Comparison of ENCODE assay signal across 8 cellular contexts in the genomic region with DNA sequence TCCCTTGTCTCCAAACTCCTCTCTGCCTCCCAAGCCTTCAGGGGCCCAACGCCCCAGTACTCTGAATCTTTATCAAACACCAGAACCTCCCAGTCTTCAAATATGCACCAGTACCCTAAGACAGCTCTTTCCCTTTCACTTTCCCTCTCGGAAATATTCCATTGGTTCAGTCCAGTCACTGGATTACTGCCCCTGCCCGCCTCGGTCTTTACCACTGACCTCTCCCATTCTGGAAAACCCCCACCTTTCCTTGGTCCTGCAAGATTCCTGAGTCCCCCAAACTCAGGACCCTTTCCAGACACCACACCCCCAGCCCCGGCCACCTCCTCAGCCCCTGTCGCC. TPM values are rescaled to one million over a fixed set of nuclear protein-coding genes. Genes with fewer than 3 reads are reported as not detected.
A peak's percentile ranks its signal among the peaks of the same experiment; 100 is the strongest.
DNase-seq lines count a peak whose midpoint lies in the region; ATAC-seq lines count a peak whose summit lies in the region.

No MANE protein-coding gene starts in this region.

- peaks cover 55% of the 10 kb centered on the region for H3K4me1 Mint-ChIP-seq in activated CD4-positive, alpha-beta T cell treated with anti-CD3 and anti-CD28 coated beads, Interleukin-2, amount 10 ng/mL, durations not matched to agents 7 days and 5 days
- peaks cover 59% of the 10 kb centered on the region for H3K4me1 Mint-ChIP-seq in activated naive CD4-positive, alpha-beta T cell treated with anti-CD3 and anti-CD28 coated beads, Interleukin-2, amount 10 ng/mL, durations not matched to agents 7 days and 5 days

- H3K27me3 Mint-ChIP-seq in activated CD4-positive, alpha-beta T cell treated with anti-CD3 and anti-CD28 coated beads, Interleukin-2, amount 10 ng/mL, durations not matched to agents 7 days and 5 days = no peaks in the 10 kb centered on the region
- H3K27me3 Mint-ChIP-seq in activated naive CD4-positive, alpha-beta T cell treated with anti-CD3 and anti-CD28 coated beads, Interleukin-2, amount 10 ng/mL, durations not matched to agents 7 days and 5 days = no peaks in the 10 kb centered on the region

- H3K27ac Mint-ChIP-seq in activated CD4-positive, alpha-beta T cell treated with anti-CD3 and anti-CD28 coated beads, Interleukin-2, amount 10 ng/mL, durations not matched to agents 7 days and 5 days = peak overlapping the region; percentile 97
- H3K27ac Mint-ChIP-seq in activated naive CD4-positive, alpha-beta T cell treated with anti-CD3 and anti-CD28 coated beads, Interleukin-2, amount 10 ng/mL, durations not matched to agents 7 days and 5 days = peak overlapping the region; percentile 97

- POLR2A ChIA-PET in activated CD4-positive, alpha-beta T cell treated with anti-CD3 and anti-CD28 coated beads, Interleukin-2, amount 10 ng/mL, durations not matched to agents 7 days and 5 days (lab: Charles Lee) = no interaction called here

- intact Hi-C loops in left ventricle myocardium superior (cut with micrococcal nuclease) = no loop called here

- H3K9me3 Mint-ChIP-seq in activated CD4-positive, alpha-beta T cell treated with anti-CD3 and anti-CD28 coated beads, Interleukin-2, amount 10 ng/mL, durations not matched to agents 7 days and 5 days = peaks cover 8% of the 10 kb centered on the region
- H3K9me3 Mint-ChIP-seq in activated naive CD4-positive, alpha-beta T cell treated with anti-CD3 and anti-CD28 coated beads, Interleukin-2, amount 10 ng/mL, durations not matched to agents 7 days and 5 days = no peaks in the 10 kb centered on the region

- peak overlapping the region; percentile 94 for H3K4me3 Mint-ChIP-seq in activated CD4-positive, alpha-beta T cell treated with anti-CD3 and anti-CD28 coated beads, Interleukin-2, amount 10 ng/mL, durations not matched to agents 7 days and 5 days
- H3K4me3 Mint-ChIP-seq in activated naive CD4-positive, alpha-beta T cell treated with anti-CD3 and anti-CD28 coated beads, Interleukin-2, amount 10 ng/mL, durations not matched to agents 7 days and 5 days = peak overlapping the region; percentile 98

- peak; percentile 26 for DNase-seq in activated CD4-positive, alpha-beta T cell treated with anti-CD3 and anti-CD28 coated beads, Interleukin-2, amount 10 ng/mL, durations not matched to agents 7 days and 5 days
- DNase-seq in activated CD4-positive, alpha-beta T cell treated with anti-CD3 and anti-CD28 coated beads, Interleukin-2, amount 50 U/mL, for 4 hours = no peak
- peak; percentile 44 for DNase-seq in activated naive CD4-positive, alpha-beta T cell treated with anti-CD3 and anti-CD28 coated beads, Interleukin-2, amount 10 ng/mL, durations not matched to agents 7 days and 5 days
- no peak for DNase-seq in left ventricle myocardium superior
- peak; percentile 54 for DNase-seq in renal cortical epithelial cell (ENCODE audit: low read depth)
- DNase-seq in RPMI8226 = no peak
- DNase-seq in occipital lobe (lab: John Stamatoyannopoulos, UW) = no peak

- ATAC-seq in left ventricle myocardium superior (peak; percentile 21), GM21381 (IDR thresholded peaks at IDR 0.05; ENCODE audit: unreplicated experiment) (no peak)

- H3K36me3 Mint-ChIP-seq in activated CD4-positive, alpha-beta T cell treated with anti-CD3 and anti-CD28 coated beads, Interleukin-2, amount 10 ng/mL, durations not matched to agents 7 days and 5 days (ENCODE audit: low read depth) = peaks cover 32% of the 10 kb centered on the region
- H3K36me3 Mint-ChIP-seq in activated naive CD4-positive, alpha-beta T cell treated with anti-CD3 and anti-CD28 coated beads, Interleukin-2, amount 10 ng/mL, durations not matched to agents 7 days and 5 days = peaks cover 43% of the 10 kb centered on the region

- CTCF ChIA-PET in activated CD4-positive, alpha-beta T cell treated with anti-CD3 and anti-CD28 coated beads, Interleukin-2, amount 10 ng/mL, durations not matched to agents 7 days and 5 days (lab: Charles Lee) = interaction anchor here (1.6 kb wide), 1 partner anchor 9 kb away, joined by 5 read pairs; no protein-coding TSS in a partner anchor
- CTCF ChIA-PET in activated naive CD4-positive, alpha-beta T cell treated with anti-CD3 and anti-CD28 coated beads, Interleukin-2, amount 10 ng/mL, durations not matched to agents 7 days and 5 days (lab: Charles Lee) = interaction anchor here (1.3 kb wide), 1 partner anchor 11 kb away, joined by 3 read pairs; no protein-coding TSS in a partner anchor

RNA-seq across cellular contexts. Expression of a gene that starts 0.7 kb away (rescaled TPM):
- 10 to 100 TPM; 21.9 to 32.7 TPM for total RNA-seq in activated CD4-positive, alpha-beta T cell treated with anti-CD3 and anti-CD28 coated beads, Interleukin-2, amount 10 ng/mL, durations not matched to agents 7 days and 5 days
- total RNA-seq in left ventricle myocardium superior (32.9 TPM), renal cortical epithelial cell (124 and 165 TPM in 2 replicates), occipital lobe (56.3 TPM)

RNA-seq across cellular contexts. Expression of a gene that starts 37.1 kb away (rescaled TPM):
- 100 to 1,000 TPM; 184 to 208 TPM for total RNA-seq in activated CD4-positive, alpha-beta T cell treated with anti-CD3 and anti-CD28 coated beads, Interleukin-2, amount 10 ng/mL, durations not matched to agents 7 days and 5 days
- total RNA-seq in left ventricle myocardium superior (515 TPM), renal cortical epithelial cell (517 and 628 TPM in 2 replicates), occipital lobe (209 TPM)

Comparison
In these comparisons a context has a peak if more than half of its experiments do, and no peak if none do; other contexts are left out.
1. DNase-seq: peak in activated CD4-positive, alpha-beta T cell treated with anti-CD3 and anti-CD28 coated beads, Interleukin-2, amount 10 ng/mL, durations not matched to agents 7 days and 5 days (single experiment), activated naive CD4-positive, alpha-beta T cell treated with anti-CD3 and anti-CD28 coated beads, Interleukin-2, amount 10 ng/mL, durations not matched to agents 7 days and 5 days (single experiment) and renal cortical epithelial cell (single experiment); none in activated CD4-positive, alpha-beta T cell treated with anti-CD3 and anti-CD28 coated beads, Interleukin-2, amount 50 U/mL, for 4 hours (0 of 2), left ventricle myocardium superior (single experiment), RPMI8226 (single experiment) and occipital lobe (single experiment).